ENCODE assay signal across 11 cellular contexts in genomic region chr5:16855475-16855874, GRCh38.
DNase-seq lines count a peak whose midpoint lies in the region; ATAC-seq and TF ChIP-seq lines count a peak whose summit lies in the region.
"Had no signal": no experiment of that assay in that cellular context is flagged by ENCODE, and none has a peak within 500 bp of the region (broad histone marks: within the 10 kb centered on the region; RNA-seq: fewer than 3 reads in every experiment).

No MANE protein-coding gene starts in this region.

- peak overlapping the region; percentile 59; the same call in 1 of the 2 replicates for H3K27ac Mint-ChIP-seq in WTC11
- no peak overlapping the region for H3K27ac Mint-ChIP-seq in T-helper 2 cell treated with Interferon-gamma antibody and Interleukin-4, amounts not matched to agents 5 μg/mL and 100 μg/mL, for 36 hours

- TF ChIP-seq CTCF in WTC11 (IDR thresholded peaks at IDR 0.05), result no peak

- H3K4me3 Mint-ChIP-seq in WTC11, result no peak overlapping the region
- no peak overlapping the region for H3K4me3 Mint-ChIP-seq in T-helper 2 cell treated with Interferon-gamma antibody and Interleukin-4, amounts not matched to agents 5 μg/mL and 100 μg/mL, for 36 hours

- CTCF ChIA-PET in WTC11 (lab: Charles Lee), result interaction anchor here (1.6 to 1.8 kb wide), 2 partner anchors 277 to 334 kb away, joined by 5 read pairs; no protein-coding TSS in a partner anchor

- peaks cover 5% of the 10 kb centered on the region; the same call in 1 of the 2 replicates for H3K9me3 Mint-ChIP-seq in WTC11
- H3K9me3 Mint-ChIP-seq in T-helper 2 cell treated with Interferon-gamma antibody and Interleukin-4, amounts not matched to agents 5 μg/mL and 100 μg/mL, for 36 hours, result no peaks in the 10 kb centered on the region

- no peaks in the 10 kb centered on the region for H3K27me3 Mint-ChIP-seq in WTC11 (ENCODE audit: low read depth)
- H3K27me3 Mint-ChIP-seq in T-helper 2 cell treated with Interferon-gamma antibody and Interleukin-4, amounts not matched to agents 5 μg/mL and 100 μg/mL, for 36 hours (ENCODE audit: low read depth), result no peaks in the 10 kb centered on the region

- WGBS in right cardiac atrium, result 41% methylated on average over 5 of the region's 5 CpGs

- ATAC-seq in WTC11 (peak; percentile 50), right cardiac atrium (peak; percentile 47 to 83), GM18907 (IDR thresholded peaks at IDR 0.05; ENCODE audit: unreplicated experiment) (no peak)

- intact Hi-C loops in right cardiac atrium (cut with DNase I), result no loop called here

- no peaks in the 10 kb centered on the region for H3K27me3 ChIP-seq in right cardiac atrium (ENCODE audit: control insufficient read depth, insufficient read depth)

- H3K9me3 ChIP-seq in right cardiac atrium (ENCODE audit: control insufficient read depth, low read length), result peaks cover 3% of the 10 kb centered on the region

- H3K4me3 ChIP-seq in right cardiac atrium (ENCODE audit: low read length), result no peak overlapping the region

- no peaks in the 10 kb centered on the region for H3K4me1 ChIP-seq in right cardiac atrium (ENCODE audit: control insufficient read depth, insufficient read depth, low read length)
- H3K4me1 ChIP-seq: parathyroid adenoma had no signal

- H3K36me3 Mint-ChIP-seq in WTC11, result no peaks in the 10 kb centered on the region
- H3K36me3 Mint-ChIP-seq in T-helper 2 cell treated with Interferon-gamma antibody and Interleukin-4, amounts not matched to agents 5 μg/mL and 100 μg/mL, for 36 hours (ENCODE audit: low read depth), result no peaks in the 10 kb centered on the region

- DNase-seq in AG08395 (ENCODE audit: low spot score), result peak; percentile 49
- DNase-seq in NCI-H146 (lab: John Stamatoyannopoulos, UW), result peak; percentile 60
- no peak for DNase-seq in WTC11 (ENCODE audit: low spot score)
- DNase-seq in right cardiac atrium, result no peak
- DNase-seq in HPDE6-E6E7 (ENCODE audit: extremely low spot score), result no peak
- no peak for DNase-seq in NOMO-1 treated with dmso at 0.1 percent for 144 hours (lab: John Stamatoyannopoulos, UW; ENCODE audit: unreplicated experiment)
- no peak for DNase-seq in T-helper 2 cell treated with Interferon-gamma antibody and Interleukin-4, amounts not matched to agents 5 μg/mL and 100 μg/mL, for 36 hours (ENCODE audit: low spot score)
- DNase-seq: hippocampal formation, SHP77 had no signal

- H3K4me1 Mint-ChIP-seq in WTC11, result peaks cover 61% of the 10 kb centered on the region
- no peaks in the 10 kb centered on the region for H3K4me1 Mint-ChIP-seq in T-helper 2 cell treated with Interferon-gamma antibody and Interleukin-4, amounts not matched to agents 5 μg/mL and 100 μg/mL, for 36 hours (ENCODE audit: low read depth)

- POLR2A ChIA-PET in WTC11 (lab: Charles Lee), result no interaction called here

- no peak overlapping the region for H3K27ac ChIP-seq in right cardiac atrium (ENCODE audit: low read length)
- H3K27ac ChIP-seq: parathyroid adenoma had no signal

TF ChIP-seq in WTC11, 78 proteins besides CTCF, POLR2A, EP300 and RAD21:
- TF ChIP-seq IRF2 (CRISPR knock-in tag; IDR thresholded peaks at IDR 0.05; ENCODE audit: borderline replicate concordance, low read depth) (no peak), FOXJ3 (CRISPR knock-in tag; IDR thresholded peaks at IDR 0.05; ENCODE audit: borderline replicate concordance) (no peak), ZNF138 (CRISPR knock-in tag; conservative IDR thresholded peaks at IDR 0.05) (no peak)

Comparison
In these comparisons a context has a peak if more than half of its experiments do, and no peak if none do; other contexts are left out.
1. DNase-seq: peak in AG08395 (single experiment) and NCI-H146 (single experiment); none in WTC11 (single experiment), right cardiac atrium (0 of 3), HPDE6-E6E7 (single experiment), NOMO-1 treated with dmso at 0.1 percent for 144 hours (single experiment) and T-helper 2 cell treated with Interferon-gamma antibody and Interleukin-4, amounts not matched to agents 5 μg/mL and 100 μg/mL, for 36 hours (single experiment).